1 cellular context compared by ENCODE assay signal in genomic region chr18:54218803-54219202, GRCh38.
TF ChIP-seq lines count a peak whose summit lies in the region.

No MANE protein-coding gene starts in this region.

TF ChIP-seq in GM12878, 131 proteins besides CTCF, POLR2A, EP300 and RAD21:
- TF ChIP-seq, protein P1, sequence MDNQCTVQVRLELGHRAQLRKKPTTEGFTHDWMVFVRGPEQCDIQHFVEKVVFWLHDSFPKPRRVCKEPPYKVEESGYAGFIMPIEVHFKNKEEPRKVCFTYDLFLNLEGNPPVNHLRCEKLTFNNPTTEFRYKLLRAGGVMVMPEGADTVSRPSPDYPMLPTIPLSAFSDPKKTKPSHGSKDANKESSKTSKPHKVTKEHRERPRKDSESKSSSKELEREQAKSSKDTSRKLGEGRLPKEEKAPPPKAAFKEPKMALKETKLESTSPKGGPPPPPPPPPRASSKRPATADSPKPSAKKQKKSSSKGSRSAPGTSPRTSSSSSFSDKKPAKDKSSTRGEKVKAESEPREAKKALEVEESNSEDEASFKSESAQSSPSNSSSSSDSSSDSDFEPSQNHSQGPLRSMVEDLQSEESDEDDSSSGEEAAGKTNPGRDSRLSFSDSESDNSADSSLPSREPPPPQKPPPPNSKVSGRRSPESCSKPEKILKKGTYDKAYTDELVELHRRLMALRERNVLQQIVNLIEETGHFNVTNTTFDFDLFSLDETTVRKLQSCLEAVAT (IDR thresholded peaks at IDR 0.05): peak; percentile 52; the same call in 1 of the 2 replicates
- peak; percentile 50; the same call in 1 of the 2 replicates for TF ChIP-seq EED (IDR thresholded peaks at IDR 0.05; ENCODE audit: low read depth)
